ENCODE assay signal across 7 cellular contexts in the genomic region with DNA sequence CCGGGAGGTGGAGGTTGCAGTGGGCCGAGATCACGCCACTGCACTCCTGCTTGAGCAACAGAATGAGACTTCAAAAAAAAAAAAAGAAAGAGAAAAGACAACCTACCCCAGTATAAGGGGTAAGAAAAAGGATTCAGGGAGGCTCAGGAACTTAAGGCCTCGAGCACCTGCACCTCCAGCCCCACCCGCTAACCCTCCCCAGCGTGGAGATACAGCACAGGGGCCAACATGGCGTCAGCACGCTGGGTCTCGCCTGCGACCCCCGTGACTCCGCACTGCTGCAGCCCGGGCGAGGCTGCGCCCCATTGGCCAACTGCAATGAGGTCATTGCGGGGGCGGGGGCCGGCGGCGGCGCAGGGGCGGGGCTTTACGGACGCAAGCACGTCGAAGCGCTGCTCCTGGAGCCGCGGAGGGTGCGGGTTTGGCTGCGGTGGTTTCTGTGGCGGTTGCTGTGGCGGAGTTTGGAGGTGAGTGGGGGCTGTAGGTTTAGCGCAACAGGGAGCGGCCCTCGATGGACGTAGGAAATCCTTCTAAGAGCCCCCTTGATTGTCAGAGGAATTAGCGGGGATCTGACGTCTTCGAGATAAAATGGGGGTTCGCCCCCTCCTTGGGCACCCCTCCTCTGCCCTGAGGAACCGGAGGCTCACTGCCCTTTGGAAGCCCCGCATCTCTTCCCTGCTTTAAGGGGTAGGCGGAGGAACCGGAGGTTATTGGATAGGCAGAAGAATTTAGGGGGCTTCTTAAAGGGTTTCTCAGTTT. TPM values are rescaled to one million over a fixed set of nuclear protein-coding genes. Genes with fewer than 3 reads are reported as not detected.
DNase-seq lines count a peak whose midpoint lies in the region; ATAC-seq, FAIRE-seq and TF ChIP-seq lines count a peak whose summit lies in the region.

Gene ATP6V0A1, plus strand, starts transcription at position 382 of the 759 bp plus-strand sequence. CDS start 2,017 bp downstream, outside the sequence.

- H3K4me1 ChIP-seq in small intestine (ENCODE audit: control insufficient read depth in 2 of 2, insufficient read depth in 1 of 2, low read depth in 1 of 2, low read length in 1 of 2): peaks cover 2 to 14% of the 10 kb centered on the region in 2 donors

- H3K36me3 ChIP-seq in bronchial epithelial cell (ENCODE audit: control insufficient read depth, insufficient read depth, low read length) (peaks cover 5% of the 10 kb centered on the region), small intestine (ENCODE audit: control insufficient read depth in 2 of 2, insufficient read depth in 2 of 2, low read length in 2 of 2) (peaks cover 0 to 2% of the 10 kb centered on the region in 2 donors)

- peak within 1 kb of the TSS; percentile 95 to 98 for H3K27ac ChIP-seq in small intestine (ENCODE audit: low read depth in 1 of 2, low read length in 1 of 2)

- peak within 1 kb of the TSS; percentile 94 for H3K4me3 ChIP-seq in WI38 (ENCODE audit: low read depth, low read length)
- H3K4me3 ChIP-seq in bronchial epithelial cell (ENCODE audit: low read depth, low read length): peak within 1 kb of the TSS; percentile 45
- H3K4me3 ChIP-seq in small intestine (ENCODE audit: low read depth in 1 of 2, low read length in 2 of 2): peak within 1 kb of the TSS; percentile 71 to 90

- ATAC-seq in GM18498 (IDR thresholded peaks at IDR 0.05; ENCODE audit: unreplicated experiment) (peak; percentile 73), HG03025 (IDR thresholded peaks at IDR 0.05; ENCODE audit: low FRiP score, unreplicated experiment) (peak; percentile 56)

- H3K27me3 ChIP-seq in bronchial epithelial cell (ENCODE audit: control insufficient read depth, insufficient read depth, low read length) (no peaks in the 10 kb centered on the region), small intestine (ENCODE audit: control insufficient read depth in 2 of 2, insufficient read depth in 2 of 2, low read length in 2 of 2) (no peaks in the 10 kb centered on the region)

- no peaks in the 10 kb centered on the region for H3K9me3 ChIP-seq in small intestine (ENCODE audit: control insufficient read depth, low read depth)

- WGBS in small intestine, 3 donors: 1% methylated on average over 36 to 45 of the region's 45 CpGs

- FAIRE-seq in bronchial epithelial cell (lab: Jason Lieb, UNC) (no peak), small intestine (lab: Jason Lieb, UNC) (no peak)

- TF ChIP-seq CTCF in WI38 (IDR thresholded peaks at IDR 0.05; ENCODE audit: low read depth, low read length): no peak
- TF ChIP-seq CTCF in bronchial epithelial cell (IDR thresholded peaks at IDR 0.05; ENCODE audit: insufficient read depth, low read length, severe bottlenecking): no peak

- peak; percentile 92 for DNase-seq in NCI-H2171 (lab: John Stamatoyannopoulos, UW)
- peak; percentile 59 for DNase-seq in bronchial epithelial cell (ENCODE audit: low read depth)
- DNase-seq in iPS-NIHi11 (ENCODE audit: low spot score): peak; percentile 99
- DNase-seq in small intestine: peak; percentile 88

RNA-seq across cellular contexts. Expression of gene ATP6V0A1, which starts in this region (rescaled TPM):
- 20.0 and 54.2 TPM in 2 replicates for total RNA-seq in bronchial epithelial cell
- polyA plus RNA-seq in small intestine: 10 to 100 TPM; 38.7 to 85.9 (median 52.4) TPM

Comparison
In these comparisons a context has a peak if more than half of its experiments do, and no peak if none do; other contexts are left out.
1. Peak in every context shown above with its lines: DNase-seq, ATAC-seq, H3K4me3 ChIP-seq and H3K27ac ChIP-seq.